ENCODE assay signal across 8 cellular contexts in genomic region chr19:44304659-44305193, GRCh38. TPM values are rescaled to one million over a fixed set of nuclear protein-coding genes. Genes with fewer than 3 reads are reported as not detected.
DNase-seq lines count a peak whose midpoint lies in the region; ATAC-seq, FAIRE-seq and TF ChIP-seq lines count a peak whose summit lies in the region.

ZNF235 (minus strand) TSS chr19:44305025; CDS start chr19:44303404, 1,621 bp downstream.

- TF ChIP-seq CTCF in AG04449 (IDR thresholded peaks at IDR 0.05; ENCODE audit: insufficient read depth, low read length, missing control alignments), result no peak
- TF ChIP-seq CTCF in chondrocyte (IDR thresholded peaks at IDR 0.05), result no peak
- no peak for TF ChIP-seq CTCF in keratinocyte (optimal IDR thresholded peaks at IDR 0.05 in 1 of 3, IDR thresholded peaks at IDR 0.05 in 1 of 3, conservative IDR thresholded peaks at IDR 0.05 in 1 of 3; ENCODE audit: extremely low read depth in 1 of 3, insufficient read depth in 2 of 3, low read length in 3 of 3)

- H3K27ac Mint-ChIP-seq in chondrocyte (ENCODE audit: unreplicated experiment), result peak within 1 kb of the TSS; percentile 93

- H3K4me1 Mint-ChIP-seq in chondrocyte (ENCODE audit: low read depth), result peaks cover 21% of the 10 kb centered on the region

- FAIRE-seq in keratinocyte (lab: Jason Lieb, UNC), result peak; percentile 93

- POLR2A ChIA-PET in AG04449 (lab: Yijun Ruan, JAX), result interaction anchor here (0.6 kb wide), 1 partner anchor 94 kb away, joined by 3 read pairs; no protein-coding TSS in a partner anchor

- H3K27me3 Mint-ChIP-seq in chondrocyte (ENCODE audit: low read depth), result no peaks in the 10 kb centered on the region

- H2AFZ ChIP-seq in keratinocyte (ENCODE audit: control insufficient read depth, low read length), result peak within 1 kb of the TSS; percentile 81

- H3K79me2 ChIP-seq in keratinocyte (ENCODE audit: control insufficient read depth, insufficient read depth, low read length), result peaks cover 2% of the 10 kb centered on the region

- H3K4me1 ChIP-seq in keratinocyte (ENCODE audit: control insufficient read depth, extremely low read depth, insufficient read depth, low read length), result peaks cover 7% of the 10 kb centered on the region

- CTCF ChIA-PET in AG04449 (lab: Yijun Ruan, JAX), result no interaction called here

- H3K4me2 ChIP-seq in keratinocyte (ENCODE audit: control insufficient read depth, extremely low read depth, insufficient read depth, low read depth, low read length), result peak within 1 kb of the TSS; percentile 91

- peaks cover 3 to 6% of the 10 kb centered on the region in 2 experiments for H3K36me3 ChIP-seq in keratinocyte (ENCODE audit: control insufficient read depth in 2 of 2, extremely low read depth in 1 of 2, insufficient read depth in 2 of 2, low read length in 2 of 2)

- dilution Hi-C loops in keratinocyte (cut with MboI; ENCODE audit: extremely low pct_ligation_motif_present, low sequenced_read_pairs), result no loop called here

- no peaks in the 10 kb centered on the region for H4K20me1 ChIP-seq in keratinocyte (ENCODE audit: control insufficient read depth, extremely low read depth, insufficient read depth, low read length)

- H3K4me3 Mint-ChIP-seq in chondrocyte (ENCODE audit: unreplicated experiment), result peak within 1 kb of the TSS; percentile 90

- ATAC-seq in GM18873 (IDR thresholded peaks at IDR 0.05; ENCODE audit: low FRiP score, unreplicated experiment) (peak; percentile 82), HG03139 (IDR thresholded peaks at IDR 0.05; ENCODE audit: unreplicated experiment) (peak; percentile 83)
- peak; percentile 97 to 99 for ATAC-seq in activated CD4-positive, CD25-positive, alpha-beta regulatory T cell treated with anti-CD3 and anti-CD28 coated beads, Interleukin-2, amount 50 U/mL, for 24 hours

- DNase-seq in AG04449 (ENCODE audit: low read depth, low spot score), result peak; percentile 82
- DNase-seq in NCI-H2227 treated with DMSO at 0.1 percent for 48 hours (lab: John Stamatoyannopoulos, UW), result peak; percentile 78
- DNase-seq in chondrocyte (ENCODE audit: low spot score), result peak; percentile 94
- peak; percentile 83 for DNase-seq in keratinocyte (ENCODE audit: low read depth, low spot score)
- peak; percentile 52 to 72 (median 65) for DNase-seq in stimulated activated CD4-positive, alpha-beta T cell treated with anti-CD3 and anti-CD28 coated beads, Interleukin-12 subunit alpha, Interleukin-12 subunit beta, amount 100 ng/mL, for 48 hours (ENCODE audit: low read depth in 2 of 3, low spot score in 1 of 3)

- H3K27ac ChIP-seq in keratinocyte (ENCODE audit: control insufficient read depth, insufficient read depth, low read length), result peak within 1 kb of the TSS; percentile 71

- H3K27me3 ChIP-seq in keratinocyte (ENCODE audit: control insufficient read depth, extremely low read depth, insufficient read depth, low read length), result no peaks in the 10 kb centered on the region

- H3K9me3 ChIP-seq in keratinocyte (ENCODE audit: control insufficient read depth, low read depth, low read length), result no peaks in the 10 kb centered on the region

- peaks cover 18% of the 10 kb centered on the region for H3K9me3 Mint-ChIP-seq in chondrocyte (ENCODE audit: low read depth)

- H3K9ac ChIP-seq in keratinocyte (ENCODE audit: control insufficient read depth, extremely low read depth, insufficient read depth, low read length), result peak within 1 kb of the TSS; percentile 77

- peaks cover 8% of the 10 kb centered on the region for H3K36me3 Mint-ChIP-seq in chondrocyte (ENCODE audit: low read depth)

- H3K9me1 ChIP-seq in keratinocyte (ENCODE audit: control insufficient read depth, extremely low read depth, insufficient read depth, low read length), result no peaks in the 10 kb centered on the region

- H3K4me3 ChIP-seq in AG04449 (ENCODE audit: low read depth, low read length) (peak within 1 kb of the TSS; percentile 95), keratinocyte (ENCODE audit: control insufficient read depth in 2 of 3, extremely low read depth in 1 of 3, insufficient read depth in 2 of 3, low read depth in 1 of 3, low read length in 3 of 3) (peak within 1 kb of the TSS; percentile 73 to 97 (median 77))

RNA-seq across cellular contexts. Expression of gene ZNF235, which starts in this region (rescaled TPM):
- 6.7 to 7.4 TPM (median 7.4 TPM) in 3 replicates for total RNA-seq in chondrocyte
- 3.7 to 6.1 TPM (median 5.7 TPM) in 3 replicates for polyA plus RNA-seq in keratinocyte
- 4.2 TPM for polyA plus RNA-seq in keratinocyte (2011; ENCODE audit: low read depth)
- polyA plus RNA-seq in keratinocyte (2011; cell fraction: cytosol; rRNA removed), result 2.3 and 5.3 TPM in 2 replicates
- polyA plus RNA-seq in keratinocyte (2011; cell fraction: nucleus; rRNA removed), result 10.6 and 11.5 TPM in 2 replicates
- polyA plus RNA-seq in keratinocyte (2012; ENCODE audit: low replicate concordance), result 3.0 TPM in 2 replicates
- polyA minus RNA-seq in keratinocyte, result 2.0 to 10.0 TPM (median 8.4 TPM) in 3 replicates
- not detected for polyA minus RNA-seq in keratinocyte (2011; cell fraction: cytosol; rRNA and poly(A)+ RNA removed)
- 10.2 and 17.5 TPM in 2 replicates for polyA minus RNA-seq in keratinocyte (2011; cell fraction: nucleus; rRNA and poly(A)+ RNA removed)

Comparison
In these comparisons a context has a peak if more than half of its experiments do, and no peak if none do; other contexts are left out.
1. Peak in every context shown above with its lines: DNase-seq, ATAC-seq, H3K4me3 ChIP-seq and H3K27ac ChIP-seq.